Comparison of ENCODE assay signal across 25 cellular contexts in genomic region chr4:100009490-100009889, GRCh38. TPM values are rescaled to one million over a fixed set of nuclear protein-coding genes. Genes with fewer than 3 reads are reported as not detected.
A peak's percentile ranks its signal among the peaks of the same experiment; 100 is the strongest.
DNase-seq lines count a peak whose midpoint lies in the region; ATAC-seq and TF ChIP-seq lines count a peak whose summit lies in the region.
"Had no signal": no experiment of that assay in that cellular context is flagged by ENCODE, and none has a peak within 500 bp of the region (broad histone marks: within the 10 kb centered on the region; RNA-seq: fewer than 3 reads in every experiment).

No MANE protein-coding gene starts in this region.

- peaks cover 26% of the 10 kb centered on the region for H3K4me1 Mint-ChIP-seq in HFFc6 (ENCODE audit: low read depth)
- H3K4me1 Mint-ChIP-seq in neural progenitor cell = no peaks in the 10 kb centered on the region
- no peaks in the 10 kb centered on the region for H3K4me1 Mint-ChIP-seq in activated CD4-positive, alpha-beta T cell treated with anti-CD3 and anti-CD28 coated beads for 36 hours
- H3K4me1 Mint-ChIP-seq in naive thymus-derived CD8-positive, alpha-beta T cell = no peaks in the 10 kb centered on the region
- H3K4me1 Mint-ChIP-seq: B cell; CD14-positive monocyte; CD8-positive, alpha-beta memory T cell had no signal

- H3K27me3 Mint-ChIP-seq in HFFc6 (ENCODE audit: insufficient read depth) (no peaks in the 10 kb centered on the region), neural progenitor cell (ENCODE audit: insufficient read depth, low read depth) (no peaks in the 10 kb centered on the region)
- H3K27me3 Mint-ChIP-seq in activated CD4-positive, alpha-beta T cell treated with anti-CD3 and anti-CD28 coated beads for 36 hours = peaks cover 5% of the 10 kb centered on the region
- H3K27me3 Mint-ChIP-seq in naive thymus-derived CD8-positive, alpha-beta T cell = peaks cover 0 to 10% (median 4%) of the 10 kb centered on the region in 5 donors

- H3K9me3 ChIP-seq in SK-N-SH = no peaks in the 10 kb centered on the region
- no peaks in the 10 kb centered on the region for H3K9me3 ChIP-seq in neural progenitor cell (ENCODE audit: low read depth)
- H3K9me3 ChIP-seq: SJCRH30 had no signal

- TF ChIP-seq EP300 in SK-N-SH (IDR thresholded peaks at IDR 0.05; ENCODE audit: borderline replicate concordance in 1 of 2, low read depth in 1 of 2, low read length in 1 of 2) = no peak

- no peaks in the 10 kb centered on the region for H3K36me3 ChIP-seq in BJ (ENCODE audit: control insufficient read depth, insufficient read depth, low read length)
- no peaks in the 10 kb centered on the region for H3K36me3 ChIP-seq in SK-N-SH (replicated peaks in 1 of 2; ENCODE audit: control insufficient read depth in 1 of 2, insufficient read depth in 2 of 2, low read length in 1 of 2)
- no peaks in the 10 kb centered on the region for H3K36me3 ChIP-seq in neural progenitor cell
- H3K36me3 ChIP-seq: SJCRH30 had no signal

- POLR2A ChIA-PET in BJ (lab: Charles Lee) = no interaction called here
- POLR2A ChIA-PET in SK-N-SH (lab: Yijun Ruan, JAX) = no interaction called here
- POLR2A ChIA-PET in activated CD4-positive, alpha-beta T cell treated with anti-CD3 and anti-CD28 coated beads for 36 hours (lab: Charles Lee) = no interaction called here
- POLR2A ChIA-PET in naive thymus-derived CD8-positive, alpha-beta T cell (lab: Charles Lee) = no interaction called here

- no peaks in the 10 kb centered on the region for H3K36me3 Mint-ChIP-seq in HFFc6 (ENCODE audit: low read depth)
- H3K36me3 Mint-ChIP-seq in neural progenitor cell = no peaks in the 10 kb centered on the region
- H3K36me3 Mint-ChIP-seq in activated CD4-positive, alpha-beta T cell treated with anti-CD3 and anti-CD28 coated beads for 36 hours (ENCODE audit: low read depth) = no peaks in the 10 kb centered on the region
- H3K36me3 Mint-ChIP-seq in naive thymus-derived CD8-positive, alpha-beta T cell = peaks cover 0 to 3% (median 0%) of the 10 kb centered on the region in 3 donors
- H3K36me3 Mint-ChIP-seq: CD14-positive monocyte; CD8-positive, alpha-beta memory T cell had no signal

- no peak for TF ChIP-seq CTCF in BJ (IDR thresholded peaks at IDR 0.05; ENCODE audit: insufficient read depth, low read depth, low read length)
- TF ChIP-seq CTCF in HFFc6 (IDR thresholded peaks at IDR 0.05) = no peak
- no peak for TF ChIP-seq CTCF in SK-N-SH (IDR thresholded peaks at IDR 0.05)
- no peak for TF ChIP-seq CTCF in neural progenitor cell (IDR thresholded peaks at IDR 0.05)

- ATAC-seq in activated CD4-positive, alpha-beta T cell treated with anti-CD3 and anti-CD28 coated beads for 36 hours = no peak
- no peak for ATAC-seq in HG03175 (IDR thresholded peaks at IDR 0.05; ENCODE audit: unreplicated experiment)
- no peak for ATAC-seq in naive thymus-derived CD8-positive, alpha-beta T cell
- ATAC-seq: Right ventricle myocardium inferior had no signal

- H3K27me3 ChIP-seq in BJ (ENCODE audit: control insufficient read depth, insufficient read depth, low read length) (no peaks in the 10 kb centered on the region), SK-N-SH (ENCODE audit: insufficient read depth) (no peaks in the 10 kb centered on the region), neural progenitor cell (no peaks in the 10 kb centered on the region)
- H3K27me3 ChIP-seq: SJCRH30 had no signal

- intact Hi-C loops in activated CD4-positive, alpha-beta T cell treated with anti-CD3 and anti-CD28 coated beads for 36 hours (cut with DNase I, micrococcal nuclease) = no loop called here

- CTCF ChIA-PET in BJ (lab: Yijun Ruan, JAX) (interaction anchor here (0.9 kb wide), 1 partner anchor 8 kb away, joined by 3 read pairs; no protein-coding TSS in a partner anchor), SK-N-SH (lab: Yijun Ruan, JAX) (interaction anchor here (0.6 to 7.7 kb wide), 6 partner anchors 11 to 277 kb away, joined by 3 to 50 read pairs (median 6); no protein-coding TSS in a partner anchor)
- CTCF ChIA-PET in activated CD4-positive, alpha-beta T cell treated with anti-CD3 and anti-CD28 coated beads for 36 hours (lab: Charles Lee) = interaction anchor here (1.2 to 1.4 kb wide), 2 partner anchors 11 to 20 kb away, joined by 3 to 5 read pairs; no protein-coding TSS in a partner anchor

- H3K27ac Mint-ChIP-seq in HFFc6 (peak overlapping the region; percentile 2; the same call in 1 of the 2 replicates), neural progenitor cell (peak overlapping the region; percentile 15)
- H3K27ac Mint-ChIP-seq in activated CD4-positive, alpha-beta T cell treated with anti-CD3 and anti-CD28 coated beads for 36 hours = no peak overlapping the region
- no peak overlapping the region for H3K27ac Mint-ChIP-seq in naive thymus-derived CD8-positive, alpha-beta T cell
- H3K27ac Mint-ChIP-seq: B cell; CD14-positive monocyte; CD8-positive, alpha-beta memory T cell had no signal

- H3K27ac ChIP-seq in SK-N-SH (ENCODE audit: low read depth in 2 of 2, low read length in 1 of 2) = no peak overlapping the region
- H3K27ac ChIP-seq in neural progenitor cell = no peak overlapping the region
- H3K27ac ChIP-seq: 22Rv1, GM23248, SJCRH30 had no signal

- H4K20me1 ChIP-seq in SK-N-SH (ENCODE audit: insufficient read depth) (no peaks in the 10 kb centered on the region), neural progenitor cell (ENCODE audit: low read depth) (no peaks in the 10 kb centered on the region)

- H3K9me3 Mint-ChIP-seq in HFFc6 (no peaks in the 10 kb centered on the region), neural progenitor cell (peaks cover 6% of the 10 kb centered on the region)
- no peaks in the 10 kb centered on the region for H3K9me3 Mint-ChIP-seq in activated CD4-positive, alpha-beta T cell treated with anti-CD3 and anti-CD28 coated beads for 36 hours (ENCODE audit: low read depth)
- peaks cover 0 to 4% (median 0%) of the 10 kb centered on the region in 9 donors for H3K9me3 Mint-ChIP-seq in naive thymus-derived CD8-positive, alpha-beta T cell

- H3K79me2 ChIP-seq in SK-N-SH (ENCODE audit: insufficient read depth) = no peaks in the 10 kb centered on the region
- H3K79me2 ChIP-seq in neural progenitor cell (ENCODE audit: low read depth) = no peaks in the 10 kb centered on the region

- peak; percentile 22 for DNase-seq in BJ (ENCODE audit: low read depth)
- DNase-seq in HFFc6 = peak; percentile 22
- no peak for DNase-seq in SK-N-SH
- no peak for DNase-seq in neural progenitor cell (ENCODE audit: low spot score)
- DNase-seq in activated CD4-positive, alpha-beta T cell treated with anti-CD3 and anti-CD28 coated beads for 36 hours = no peak
- no peak for DNase-seq in naive thymus-derived CD8-positive, alpha-beta T cell
- DNase-seq: CD8-positive, alpha-beta memory T cell; DMS 273 treated with DMSO at 0.1 percent for 48 hours; DMS79 treated with DMSO at 0.1 percent for 48 hours; GM23248; H7; Karpas-422; NCI-H1092 treated with DMSO at 0.1 percent for 48 hours; NCI-H1436; NCI-H187; NCI-H2171 treated with DMSO at 0.1 percent for 48 hours; NCI-H446; NCI-H524 treated with DMSO at 0.1 percent for 48 hours; NCI-H774; SJCRH30 had no signal

- H3K4me2 ChIP-seq in SK-N-SH (no peak overlapping the region), neural progenitor cell (no peak overlapping the region)

- H3K9ac ChIP-seq in SK-N-SH = no peak overlapping the region
- no peak overlapping the region for H3K9ac ChIP-seq in neural progenitor cell
- H3K9ac ChIP-seq: GM23248 had no signal

- H3K4me3 Mint-ChIP-seq in HFFc6 (no peak overlapping the region; the same call in 1 of the 2 replicates), neural progenitor cell (no peak overlapping the region)
- no peak overlapping the region for H3K4me3 Mint-ChIP-seq in activated CD4-positive, alpha-beta T cell treated with anti-CD3 and anti-CD28 coated beads for 36 hours
- no peak overlapping the region for H3K4me3 Mint-ChIP-seq in naive thymus-derived CD8-positive, alpha-beta T cell
- H3K4me3 Mint-ChIP-seq: B cell; CD14-positive monocyte; CD8-positive, alpha-beta memory T cell had no signal

- H3K4me1 ChIP-seq in SK-N-SH (ENCODE audit: control insufficient read depth in 1 of 2, insufficient read depth in 2 of 2, low read depth in 1 of 2, low read length in 1 of 2) = peaks cover 0 to 4% of the 10 kb centered on the region in 2 experiments; a peak in 1 of 4 replicates
- H3K4me1 ChIP-seq in neural progenitor cell = no peaks in the 10 kb centered on the region
- H3K4me1 ChIP-seq: SJCRH30 had no signal

- no peaks in the 10 kb centered on the region for H3K9me2 ChIP-seq in SK-N-SH

- no peaks in the 10 kb centered on the region for H3F3A ChIP-seq in SK-N-SH (replicated peaks; ENCODE audit: insufficient read depth)
- no peaks in the 10 kb centered on the region for H3F3A ChIP-seq in neural progenitor cell (ENCODE audit: low read depth)

- H2AFZ ChIP-seq in SK-N-SH (ENCODE audit: low read depth) = no peak overlapping the region
- no peak overlapping the region for H2AFZ ChIP-seq in neural progenitor cell (replicated peaks)
- H2AFZ ChIP-seq: GM23248 had no signal

- TF ChIP-seq RAD21 in SK-N-SH (IDR thresholded peaks at IDR 0.05; ENCODE audit: low read length) = no peak

- H3K4me3 ChIP-seq in BJ (ENCODE audit: low read depth, low read length) = no peak overlapping the region
- no peak overlapping the region for H3K4me3 ChIP-seq in SK-N-SH (ENCODE audit: low read depth in 2 of 2, low read length in 1 of 2)
- H3K4me3 ChIP-seq in neural progenitor cell = no peak overlapping the region
- H3K4me3 ChIP-seq: GM23248, SJCRH30 had no signal

- WGBS in SK-N-SH (ENCODE audit: low lambda C conversion rate) = 41% methylated on average over 1 of the region's 1 CpG

TF ChIP-seq in SK-N-SH, 30 proteins besides CTCF, POLR2A, EP300 and RAD21 (continues in another document):
- peak; percentile 76 for TF ChIP-seq PBX3 (IDR thresholded peaks at IDR 0.05)
- no peak for TF ChIP-seq MXI1 (IDR thresholded peaks at IDR 0.05; ENCODE audit: low read depth, low read length)

RNA-seq across cellular contexts. Expression of gene H2AZ1, which starts 59.4 kb away (rescaled TPM):
- 335 and 405 TPM in 2 replicates for polyA plus RNA-seq in BJ (2011; rRNA removed)
- 85.5 and 98.3 TPM in 2 replicates for polyA minus RNA-seq in BJ (2011; rRNA and poly(A)+ RNA removed)
- total RNA-seq in HFFc6 (2021; fragmentation: NEBNext Ultra II Directional; extraction: Animal tissue kit (Norgen Biotek cat#: 25700)) = 100 to 1,000 TPM; 430 to 691 (median 565) TPM
- polyA plus RNA-seq in SK-N-SH (2012; rRNA removed) = 353 and 408 TPM in 2 replicates
- 433 and 475 TPM in 2 replicates for polyA plus RNA-seq in SK-N-SH (2012; cell fraction: cytosol; rRNA removed)
- polyA plus RNA-seq in SK-N-SH (2012; cell fraction: nucleus; rRNA removed) = 155 and 187 TPM in 2 replicates
- total RNA-seq in neural progenitor cell (ENCODE audit: low replicate concordance) = 1,004 and 1,067 TPM in 2 replicates
- total RNA-seq in activated CD4-positive, alpha-beta T cell treated with anti-CD3 and anti-CD28 coated beads for 36 hours = 100 to 1,000 TPM; 376 to 809 TPM
- total RNA-seq in naive thymus-derived CD8-positive, alpha-beta T cell = 100 to 1,000 TPM; 163 to 167 TPM
- polyA plus RNA-seq in naive thymus-derived CD8-positive, alpha-beta T cell = 100 to 1,000 TPM; 344 to 365 (median 362) TPM

Comparison
In these comparisons a context has a peak if more than half of its experiments do, and no peak if none do; other contexts are left out.
1. DNase-seq: peak in BJ (single experiment) and HFFc6 (single experiment); none in SK-N-SH (single experiment), neural progenitor cell (single experiment), activated CD4-positive, alpha-beta T cell treated with anti-CD3 and anti-CD28 coated beads for 36 hours (single experiment) and naive thymus-derived CD8-positive, alpha-beta T cell (0 of 10).
2. H3K27ac Mint-ChIP-seq: peak in HFFc6 (single experiment) and neural progenitor cell (single experiment); none in activated CD4-positive, alpha-beta T cell treated with anti-CD3 and anti-CD28 coated beads for 36 hours (single experiment) and naive thymus-derived CD8-positive, alpha-beta T cell (0 of 10).